In genomic region chrX:31931225-31931624, GRCh38 we compare ENCODE assay signal across 1 cellular context.
TF ChIP-seq lines count a peak whose summit lies in the region.

No MANE protein-coding gene starts in this region.

TF ChIP-seq in SK-N-SH, 30 proteins besides CTCF, POLR2A, EP300 and RAD21 (continued from another document):
- TF ChIP-seq EZH2phosphoT487 (IDR thresholded peaks at IDR 0.05; ENCODE audit: borderline replicate concordance, low read depth) (no peak), RCOR1 (IDR thresholded peaks at IDR 0.05; ENCODE audit: low read length) (no peak)
